Comparison of ENCODE assay signal across 8 cellular contexts in the genomic region with DNA sequence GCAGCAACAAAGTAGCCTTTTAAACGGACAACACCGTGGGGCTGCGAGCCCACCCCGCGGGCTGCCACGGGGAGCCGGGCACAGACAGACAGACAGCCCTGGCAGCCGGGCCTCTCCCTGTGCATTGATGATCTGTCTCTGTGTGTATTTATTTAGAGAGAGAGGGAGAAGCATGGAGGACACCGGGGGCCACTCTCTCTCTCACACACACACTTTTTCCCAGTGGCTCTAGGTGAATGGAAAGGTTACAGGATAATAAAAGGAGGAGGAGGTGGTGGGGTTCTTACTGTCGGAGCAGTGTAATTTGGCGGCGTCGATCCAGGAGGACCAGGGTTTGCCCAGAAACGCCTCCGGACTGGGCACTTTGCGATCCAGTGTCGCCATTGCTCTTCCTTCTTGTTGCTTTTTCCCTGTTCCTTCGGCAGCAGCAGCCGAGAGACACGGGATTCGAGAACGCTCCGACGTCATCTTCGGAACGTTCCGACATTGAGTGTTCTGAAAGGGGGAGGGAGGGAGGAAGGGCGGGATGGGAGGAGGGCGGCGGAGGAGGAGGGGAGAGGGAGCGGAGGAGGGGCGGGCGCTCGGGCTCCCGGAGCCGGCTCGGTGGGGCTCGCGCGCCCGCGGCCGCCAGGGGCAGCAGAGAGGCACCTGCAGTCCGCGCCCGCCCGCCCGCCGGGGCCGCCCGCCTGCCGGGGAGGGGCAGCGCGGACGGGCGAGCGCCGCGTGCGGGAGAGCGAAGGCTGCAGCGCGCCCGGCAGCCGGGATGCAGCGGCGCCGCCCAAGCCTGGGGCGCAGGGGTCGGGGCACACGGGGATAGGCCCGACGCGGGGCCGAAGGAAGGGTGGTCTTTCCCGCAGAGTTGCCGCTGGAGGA. TPM values are rescaled to one million over a fixed set of nuclear protein-coding genes. Genes with fewer than 3 reads are reported as not detected.
DNase-seq lines count a peak whose midpoint lies in the region; ATAC-seq and TF ChIP-seq lines count a peak whose summit lies in the region.

A gene with protein sequence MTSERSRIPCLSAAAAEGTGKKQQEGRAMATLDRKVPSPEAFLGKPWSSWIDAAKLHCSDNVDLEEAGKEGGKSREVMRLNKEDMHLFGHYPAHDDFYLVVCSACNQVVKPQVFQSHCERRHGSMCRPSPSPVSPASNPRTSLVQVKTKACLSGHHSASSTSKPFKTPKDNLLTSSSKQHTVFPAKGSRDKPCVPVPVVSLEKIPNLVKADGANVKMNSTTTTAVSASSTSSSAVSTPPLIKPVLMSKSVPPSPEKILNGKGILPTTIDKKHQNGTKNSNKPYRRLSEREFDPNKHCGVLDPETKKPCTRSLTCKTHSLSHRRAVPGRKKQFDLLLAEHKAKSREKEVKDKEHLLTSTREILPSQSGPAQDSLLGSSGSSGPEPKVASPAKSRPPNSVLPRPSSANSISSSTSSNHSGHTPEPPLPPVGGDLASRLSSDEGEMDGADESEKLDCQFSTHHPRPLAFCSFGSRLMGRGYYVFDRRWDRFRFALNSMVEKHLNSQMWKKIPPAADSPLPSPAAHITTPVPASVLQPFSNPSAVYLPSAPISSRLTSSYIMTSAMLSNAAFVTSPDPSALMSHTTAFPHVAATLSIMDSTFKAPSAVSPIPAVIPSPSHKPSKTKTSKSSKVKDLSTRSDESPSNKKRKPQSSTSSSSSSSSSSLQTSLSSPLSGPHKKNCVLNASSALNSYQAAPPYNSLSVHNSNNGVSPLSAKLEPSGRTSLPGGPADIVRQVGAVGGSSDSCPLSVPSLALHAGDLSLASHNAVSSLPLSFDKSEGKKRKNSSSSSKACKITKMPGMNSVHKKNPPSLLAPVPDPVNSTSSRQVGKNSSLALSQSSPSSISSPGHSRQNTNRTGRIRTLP (minus strand): TSS at position 509 of the 873 bp plus-strand sequence. CDS start 41 bp downstream, at position 468.

- peaks cover 7% of the 10 kb centered on the region for H3K4me1 ChIP-seq in hepatocyte (ENCODE audit: insufficient read depth)
- peaks cover 10% of the 10 kb centered on the region for H3K4me1 ChIP-seq in rectal smooth muscle tissue (ENCODE audit: control insufficient read depth, insufficient read depth, low read length)
- no peaks in the 10 kb centered on the region for H3K4me1 ChIP-seq in uterus

- H3K27me3 ChIP-seq in hepatocyte (no peaks in the 10 kb centered on the region), rectal smooth muscle tissue (ENCODE audit: control insufficient read depth, insufficient read depth, low read length) (no peaks in the 10 kb centered on the region), uterus (no peaks in the 10 kb centered on the region)

- H3K36me3 ChIP-seq in hepatocyte (replicated peaks; ENCODE audit: insufficient read depth, low read depth) (no peaks in the 10 kb centered on the region), rectal smooth muscle tissue (ENCODE audit: control insufficient read depth, insufficient read depth, low read length) (no peaks in the 10 kb centered on the region), uterus (no peaks in the 10 kb centered on the region)

- POLR2A ChIA-PET in GM10248 (lab: Yijun Ruan, JAX): no interaction called here

- TF ChIP-seq CTCF in GM10248 (IDR thresholded peaks at IDR 0.05; ENCODE audit: control extremely low read depth, extremely low read depth, low read depth, missing control alignments) (peak; percentile 78), astrocyte of the cerebellum (IDR thresholded peaks at IDR 0.05; ENCODE audit: low read depth, low read length, missing control alignments) (peak; percentile 18), hepatocyte (IDR thresholded peaks at IDR 0.05; ENCODE audit: poor library complexity) (peak; percentile 54), uterus (IDR thresholded peaks at IDR 0.05) (peak in 3 of 4 experiments; percentile 82 to 95 (median 93))

- peak within 1 kb of the TSS; percentile 57 for H2AFZ ChIP-seq in hepatocyte

- ATAC-seq in HG02885 (IDR thresholded peaks at IDR 0.05; ENCODE audit: poor library complexity, unreplicated experiment): peak; percentile 98

- H3K9me3 ChIP-seq in hepatocyte (ENCODE audit: low read depth) (no peaks in the 10 kb centered on the region), uterus (no peaks in the 10 kb centered on the region)

- peaks cover 60% of the 10 kb centered on the region for H3K79me2 ChIP-seq in hepatocyte

- peak; percentile 49 to 68 for TF ChIP-seq POLR2A in uterus (IDR thresholded peaks at IDR 0.05)

- WGBS in hepatocyte (ENCODE audit: low lambda C conversion rate, missing lambda C conversion rate): under 1% methylated on average over 28 of the region's 77 CpGs

- CTCF ChIA-PET in GM10248 (lab: Yijun Ruan, JAX): interaction anchor here (0.5 to 2.1 kb wide), 8 partner anchors 12 to 1044 kb away, joined by 3 to 20 read pairs (median 3); no protein-coding TSS in a partner anchor

- H3K27ac ChIP-seq in hepatocyte (peak within 1 kb of the TSS; percentile 91), rectal smooth muscle tissue (ENCODE audit: low read depth, low read length) (peak within 1 kb of the TSS; percentile 85), uterus (peak within 1 kb of the TSS; percentile 84 to 87)

- H3K9me2 ChIP-seq in hepatocyte (replicated peaks; ENCODE audit: insufficient read depth): no peaks in the 10 kb centered on the region

- intact Hi-C loops in uterus (cut with DNase I; ENCODE audit: low total_unique reads): no loop called here

- peak within 1 kb of the TSS; percentile 88 for H3K4me2 ChIP-seq in hepatocyte

- DNase-seq in GM10248 (ENCODE audit: extremely low spot score) (peak; percentile 87), NCI-H2081 (lab: John Stamatoyannopoulos, UW) (peak; percentile 96 to 97), T-helper 22 cell (ENCODE audit: low read depth) (peak; percentile 86), astrocyte of the cerebellum (ENCODE audit: low read depth) (peak; percentile 95), hepatocyte (ENCODE audit: low spot score) (peak; percentile 97), uterus (peak; percentile 94 to 96)

- peak within 1 kb of the TSS; percentile 43 for H3K9ac ChIP-seq in rectal smooth muscle tissue (ENCODE audit: low read length)

- H3K4me3 ChIP-seq in astrocyte of the cerebellum (ENCODE audit: low read depth, low read length) (peak within 1 kb of the TSS; percentile 89), hepatocyte (peak within 1 kb of the TSS; percentile 57), rectal smooth muscle tissue (ENCODE audit: low read length) (peak within 1 kb of the TSS; percentile 82), uterus (peak within 1 kb of the TSS; percentile 69 to 74)

- no peaks in the 10 kb centered on the region for H4K20me1 ChIP-seq in hepatocyte (ENCODE audit: insufficient read depth, poor library complexity, severe bottlenecking)

- in situ Hi-C loops in astrocyte of the cerebellum (cut with HindIII; ENCODE audit: low sequenced_read_pairs): no loop called here

RNA-seq across cellular contexts. Expression of the gene that starts here (rescaled TPM):
- total RNA-seq in hepatocyte (8.5 and 9.3 TPM in 2 replicates), uterus (10 to 100 TPM in 2 of 4 donors, 1 to 10 TPM in 2; 4.4 to 22.4 (median 11.0) TPM)
- 6.7 and 8.9 TPM in 2 replicates for polyA plus RNA-seq in hepatocyte

Comparison
In these comparisons a context has a peak if more than half of its experiments do, and no peak if none do; other contexts are left out.
1. Peak in every context shown above with its lines: DNase-seq, ATAC-seq, H3K4me3 ChIP-seq and H3K27ac ChIP-seq.
2. CTCF ChIP-seq: peak in every context shown above with its lines; median percentile 93 in uterus; 78 in GM10248; 54 in hepatocyte; 18 in astrocyte of the cerebellum.